In genomic region chr7:27095050-27095896, GRCh38 we compare ENCODE assay signal across 7 cellular contexts. TPM values are rescaled to one million over a fixed set of nuclear protein-coding genes. Genes with fewer than 3 reads are reported as not detected.
DNase-seq lines count a peak whose midpoint lies in the region; ATAC-seq and TF ChIP-seq lines count a peak whose summit lies in the region.

No MANE protein-coding gene starts in this region.

- no peaks in the 10 kb centered on the region for H3F3A ChIP-seq in Loucy (ENCODE audit: low read depth)

- TF ChIP-seq CTCF in Loucy (conservative IDR thresholded peaks at IDR 0.05; ENCODE audit: low read length) (no peak), colonic mucosa (IDR thresholded peaks at IDR 0.05) (no peak), neural crest cell (conservative IDR thresholded peaks at IDR 0.05) (no peak), body of pancreas (IDR thresholded peaks at IDR 0.05) (no peak)

- peaks cover 96% of the 10 kb centered on the region for H3K27me3 Mint-ChIP-seq in neural crest cell (ENCODE audit: low read depth)

- ATAC-seq in GM21529 (IDR thresholded peaks at IDR 0.05; ENCODE audit: unreplicated experiment) (peak; percentile 6), body of pancreas (no peak), HG03095 (IDR thresholded peaks at IDR 0.05; ENCODE audit: unreplicated experiment) (no peak)

- H3K27ac Mint-ChIP-seq in neural crest cell (ENCODE audit: unreplicated experiment) = no peak overlapping the region

- peak overlapping the region; percentile 89 for H2AFZ ChIP-seq in Loucy (ENCODE audit: low read length)

- H3K4me1 Mint-ChIP-seq in neural crest cell = peaks cover 78% of the 10 kb centered on the region

- H3K9ac ChIP-seq in Loucy (ENCODE audit: low read depth, low read length, poor library complexity, severe bottlenecking) = peak overlapping the region; percentile 76
- peak overlapping the region; percentile 66 to 74 for H3K9ac ChIP-seq in colonic mucosa (ENCODE audit: low read depth in 2 of 2, low read length in 2 of 2)

- H3K4me1 ChIP-seq in Loucy (ENCODE audit: insufficient read depth, low read length, poor library complexity, severe bottlenecking) (peaks cover 58% of the 10 kb centered on the region), colonic mucosa (peaks cover 11% of the 10 kb centered on the region), body of pancreas (peaks cover 22% of the 10 kb centered on the region)

- H3K27ac ChIP-seq in colonic mucosa (no peak overlapping the region), body of pancreas (no peak overlapping the region)

- peaks cover 26% of the 10 kb centered on the region for H3K36me3 Mint-ChIP-seq in neural crest cell (ENCODE audit: low read depth)

- no peak for DNase-seq in colonic mucosa
- DNase-seq in neural crest cell (ENCODE audit: low read depth, low spot score) = no peak
- DNase-seq in NCI-H774 (lab: John Stamatoyannopoulos, UW) = no peak
- no peak for DNase-seq in body of pancreas

- H3K9me2 ChIP-seq in Loucy (replicated peaks; ENCODE audit: low read depth, low read length) = no peaks in the 10 kb centered on the region

- H3K36me3 ChIP-seq in Loucy (ENCODE audit: insufficient read depth, low read length) = no peaks in the 10 kb centered on the region
- no peaks in the 10 kb centered on the region for H3K36me3 ChIP-seq in colonic mucosa
- no peaks in the 10 kb centered on the region for H3K36me3 ChIP-seq in body of pancreas (replicated peaks in 1 of 2; ENCODE audit: insufficient read depth in 1 of 2, low read depth in 2 of 2)

- H3K9me3 ChIP-seq in Loucy (ENCODE audit: insufficient read depth, low read depth, low read length) (no peaks in the 10 kb centered on the region), colonic mucosa (no peaks in the 10 kb centered on the region), body of pancreas (no peaks in the 10 kb centered on the region)

- H4K20me1 ChIP-seq in Loucy (ENCODE audit: insufficient read depth, low read length, poor library complexity, severe bottlenecking) = peaks cover 17% of the 10 kb centered on the region

- peak overlapping the region; percentile 89 for H3K4me2 ChIP-seq in Loucy (ENCODE audit: low read depth, low read length, poor library complexity, severe bottlenecking)

- 6 to 14% methylated on average over 17 to 33 of the region's 33 CpGs for WGBS in body of pancreas, 2 donors

- no peaks in the 10 kb centered on the region for H3K9me3 Mint-ChIP-seq in neural crest cell

- TF ChIP-seq POLR2A in body of pancreas (IDR thresholded peaks at IDR 0.05) = no peak

- H3K79me2 ChIP-seq in Loucy (ENCODE audit: insufficient read depth, low read length) = peaks cover 62% of the 10 kb centered on the region

- intact Hi-C loops in colonic mucosa (cut with DNase I) = loop anchor here (5.0 to 10.0 kb wide), 2 partner anchors 233 to 720 kb away; partner anchors contain the start of gene SKAP2
- intact Hi-C loops in body of pancreas (cut with DNase I) = no loop called here

- peak overlapping the region; percentile 99 for H3K4me3 Mint-ChIP-seq in neural crest cell

- H3K4me3 ChIP-seq in Loucy (ENCODE audit: low read length, poor library complexity, severe bottlenecking) = peak overlapping the region; percentile 88
- H3K4me3 ChIP-seq in colonic mucosa = peak overlapping the region; percentile 74
- no peak overlapping the region for H3K4me3 ChIP-seq in body of pancreas

- H3K27me3 ChIP-seq in Loucy (ENCODE audit: insufficient read depth, low read length, poor library complexity, severe bottlenecking) = no peaks in the 10 kb centered on the region
- no peaks in the 10 kb centered on the region for H3K27me3 ChIP-seq in colonic mucosa
- H3K27me3 ChIP-seq in body of pancreas = peaks cover 9 to 43% of the 10 kb centered on the region in 2 donors

RNA-seq across cellular contexts. Expression of gene HOXA1, which starts 0.5 kb away (rescaled TPM):
- total RNA-seq in colonic mucosa (1 to 10 TPM; 1.7 to 2.0 TPM), neural crest cell (3.5 and 3.6 TPM in 2 replicates), body of pancreas (not detected)

RNA-seq across cellular contexts. Expression of gene HOXA2, which starts 7.2 kb away (rescaled TPM):
- total RNA-seq in colonic mucosa = 1 to 10 TPM; 1.8 to 2.4 TPM
- total RNA-seq in neural crest cell = 41.2 and 41.6 TPM in 2 replicates
- under 1 TPM in 1 of 2 donors, not detected in 1; 0.66 TPM for total RNA-seq in body of pancreas

RNA-seq across cellular contexts. Expression of gene HOXA4, which starts 35.3 kb away (rescaled TPM):
- 1 to 10 TPM; 3.3 to 4.5 TPM for total RNA-seq in colonic mucosa
- 0.68 and 0.96 TPM in 2 replicates for total RNA-seq in neural crest cell
- 1 to 10 TPM in 1 of 2 donors, under 1 TPM in 1; 0.78 to 1.6 TPM for total RNA-seq in body of pancreas

RNA-seq across cellular contexts. Expression of gene HOXA5, which starts 48.2 kb away (rescaled TPM):
- total RNA-seq in colonic mucosa (10 to 100 TPM in 1 of 2 donors, 1 to 10 TPM in 1; 9.6 to 18.7 TPM), neural crest cell (3.2 and 4.3 TPM in 2 replicates), body of pancreas (1 to 10 TPM in 1 of 2 donors, under 1 TPM in 1; 0.99 to 2.6 TPM)

RNA-seq across cellular contexts. Expression of gene HOXA6, which starts 52.3 kb away (rescaled TPM):
- total RNA-seq in colonic mucosa (10 to 100 TPM; 10.9 to 29.6 TPM), neural crest cell (1.6 and 2.0 TPM in 2 replicates), body of pancreas (not detected)

Comparison
In these comparisons a context has a peak if more than half of its experiments do, and no peak if none do; other contexts are left out.
1. H3K4me3 ChIP-seq: peak in Loucy (single experiment) and colonic mucosa (single experiment); none in body of pancreas (0 of 2).
2. RNA of gene HOXA2, which starts 7.2 kb away (total RNA-seq): 41.2 to 41.6 TPM in neural crest cell; 1.8 to 2.4 TPM in colonic mucosa and 0.66 TPM in body of pancreas; every median in the first group is over 10 times any median in the second.